Comparison of ENCODE assay signal across 8 cellular contexts in the genomic region with DNA sequence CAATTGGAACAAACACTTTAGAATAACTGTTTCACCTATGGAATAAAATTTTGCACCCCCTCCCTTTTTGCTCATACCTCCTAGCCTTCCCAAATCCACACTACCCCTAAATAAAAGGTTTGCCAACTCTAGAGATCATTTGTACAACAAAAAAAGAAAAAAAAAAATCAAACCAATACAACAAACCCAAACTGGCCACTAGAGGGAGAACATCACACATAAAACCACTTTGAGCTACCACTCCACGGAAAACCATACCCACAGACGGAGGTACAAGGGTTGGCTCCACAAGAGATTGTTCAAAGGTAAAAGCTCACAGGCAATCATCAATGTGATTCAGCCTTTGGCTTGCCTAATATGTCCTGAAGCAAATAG. TPM values are rescaled to one million over a fixed set of nuclear protein-coding genes. Genes with fewer than 3 reads are reported as not detected.
A peak's percentile ranks its signal among the peaks of the same experiment; 100 is the strongest.
DNase-seq lines count a peak whose midpoint lies in the region; ATAC-seq and TF ChIP-seq lines count a peak whose summit lies in the region.

No MANE protein-coding gene starts in this region.

- peak; percentile 44 for DNase-seq in EL
- DNase-seq in RKO (ENCODE audit: low spot score), result peak; percentile 73
- peak; percentile 59 for DNase-seq in activated naive CD4-positive, alpha-beta T cell treated with anti-CD3 and anti-CD28 coated beads for 36 hours
- DNase-seq in glutamatergic neuron, result no peak
- DNase-seq in putamen (ENCODE audit: low spot score), result peak; percentile 69
- DNase-seq in NCI-H524 treated with DMSO at 0.1 percent for 48 hours (lab: John Stamatoyannopoulos, UW), result no peak

- H3K4me1 Mint-ChIP-seq in IgD-negative memory B cell (peaks cover 3 to 7% (median 5%) of the 10 kb centered on the region in 3 donors), glutamatergic neuron (ENCODE audit: low read depth, unreplicated experiment) (no peaks in the 10 kb centered on the region)
- H3K4me1 Mint-ChIP-seq in activated naive CD4-positive, alpha-beta T cell treated with anti-CD3 and anti-CD28 coated beads for 36 hours (ENCODE audit: low read depth), result peaks cover 17% of the 10 kb centered on the region

- peak; percentile 86 for ATAC-seq in GM21576 (IDR thresholded peaks at IDR 0.05; ENCODE audit: unreplicated experiment)

- CTCF ChIA-PET in activated naive CD4-positive, alpha-beta T cell treated with anti-CD3 and anti-CD28 coated beads for 36 hours (lab: Charles Lee), result interaction anchor here (0.6 to 4.2 kb wide), 63 partner anchors 8 to 728 kb away, joined by 3 to 66 read pairs (median 4); partner anchors contain the start of genes ITPR1 and SUMF1

- H3K9me3 Mint-ChIP-seq in IgD-negative memory B cell (no peaks in the 10 kb centered on the region), glutamatergic neuron (ENCODE audit: unreplicated experiment) (no peaks in the 10 kb centered on the region)
- H3K9me3 Mint-ChIP-seq in activated naive CD4-positive, alpha-beta T cell treated with anti-CD3 and anti-CD28 coated beads for 36 hours, result no peaks in the 10 kb centered on the region

- TF ChIP-seq CTCF in glutamatergic neuron (IDR thresholded peaks at IDR 0.05; ENCODE audit: partially characterized antibody, unreplicated experiment), result peak; percentile 93

- H3K27me3 Mint-ChIP-seq in IgD-negative memory B cell (no peaks in the 10 kb centered on the region), glutamatergic neuron (ENCODE audit: unreplicated experiment) (no peaks in the 10 kb centered on the region)
- H3K27me3 Mint-ChIP-seq in activated naive CD4-positive, alpha-beta T cell treated with anti-CD3 and anti-CD28 coated beads for 36 hours (ENCODE audit: low read depth), result no peaks in the 10 kb centered on the region

- H3K4me3 Mint-ChIP-seq in IgD-negative memory B cell (peak overlapping the region in 3 of 4 donors; percentile 1 to 45 (median 8)), glutamatergic neuron (ENCODE audit: unreplicated experiment) (no peak overlapping the region)
- H3K4me3 Mint-ChIP-seq in activated naive CD4-positive, alpha-beta T cell treated with anti-CD3 and anti-CD28 coated beads for 36 hours, result peak overlapping the region; percentile 42

- H3K36me3 Mint-ChIP-seq in IgD-negative memory B cell (peaks cover 4% of the 10 kb centered on the region), glutamatergic neuron (ENCODE audit: unreplicated experiment) (no peaks in the 10 kb centered on the region)
- no peaks in the 10 kb centered on the region for H3K36me3 Mint-ChIP-seq in activated naive CD4-positive, alpha-beta T cell treated with anti-CD3 and anti-CD28 coated beads for 36 hours (ENCODE audit: low read depth)

- H3K27ac Mint-ChIP-seq in IgD-negative memory B cell (peak overlapping the region in 1 of 3 donors; percentile 37), glutamatergic neuron (ENCODE audit: unreplicated experiment) (no peak overlapping the region)
- H3K27ac Mint-ChIP-seq in activated naive CD4-positive, alpha-beta T cell treated with anti-CD3 and anti-CD28 coated beads for 36 hours, result peak overlapping the region; percentile 54

- intact Hi-C loops in activated naive CD4-positive, alpha-beta T cell treated with anti-CD3 and anti-CD28 coated beads for 36 hours (cut with micrococcal nuclease), result loop anchor here (1.0 to 2.0 kb wide), 15 partner anchors 37 to 772 kb away; partner anchors contain the start of genes ARL8B, ITPR1, SETMAR and SUMF1

RNA-seq across cellular contexts. Expression of gene SETMAR, which starts 47.6 kb away (rescaled TPM):
- 8.8 TPM for polyA plus RNA-seq in IgD-negative memory B cell
- 10 to 100 TPM; 11.6 to 12.6 TPM for total RNA-seq in activated naive CD4-positive, alpha-beta T cell treated with anti-CD3 and anti-CD28 coated beads for 36 hours
- 31.6 TPM for total RNA-seq in glutamatergic neuron (ENCODE audit: unreplicated experiment)

Comparison
In these comparisons a context has a peak if more than half of its experiments do, and no peak if none do; other contexts are left out.
1. DNase-seq: peak in EL (single experiment), RKO (single experiment), activated naive CD4-positive, alpha-beta T cell treated with anti-CD3 and anti-CD28 coated beads for 36 hours (single experiment) and putamen (single experiment); none in glutamatergic neuron (single experiment) and NCI-H524 treated with DMSO at 0.1 percent for 48 hours (single experiment).